In the genomic region with DNA sequence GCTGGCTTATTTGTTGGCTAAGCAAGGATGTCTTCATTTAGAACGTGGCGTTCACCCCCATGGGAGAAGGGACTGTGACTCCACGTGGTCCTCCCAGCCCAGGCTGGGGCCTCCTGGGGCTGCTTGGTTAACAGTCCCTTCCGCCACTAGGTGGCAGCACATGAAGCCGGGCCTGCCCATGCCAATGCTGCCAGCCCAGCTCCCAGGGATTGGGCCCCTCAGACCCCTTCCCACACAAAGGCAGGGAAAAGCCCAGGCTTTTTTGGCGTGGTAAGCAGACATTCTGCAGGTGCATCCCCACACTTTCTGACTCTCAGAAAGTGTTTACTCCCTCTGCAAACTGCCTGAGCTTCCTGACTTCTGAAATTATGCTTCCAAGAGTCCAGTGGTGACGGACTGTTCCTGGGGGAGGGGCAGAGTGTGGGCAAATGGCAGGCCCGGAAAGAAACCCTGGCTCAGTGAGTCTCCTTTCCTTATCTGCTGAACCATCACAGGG, we compare ENCODE assay signal across 8 cellular contexts. TPM values are rescaled to one million over a fixed set of nuclear protein-coding genes. Genes with fewer than 3 reads are reported as not detected.
DNase-seq lines count a peak whose midpoint lies in the region; TF ChIP-seq lines count a peak whose summit lies in the region.

No MANE protein-coding gene starts in this region.

- H3K27me3 ChIP-seq in Peyer's patch (no peaks in the 10 kb centered on the region), suprapubic skin (no peaks in the 10 kb centered on the region)

- no peaks in the 10 kb centered on the region for H3K9me3 ChIP-seq in HEK293 (ENCODE audit: control insufficient read depth, insufficient read depth, low read depth, low read length)
- H3K9me3 ChIP-seq in Peyer's patch: no peaks in the 10 kb centered on the region
- no peaks in the 10 kb centered on the region for H3K9me3 ChIP-seq in suprapubic skin

- TF ChIP-seq POLR2A in Peyer's patch (IDR thresholded peaks at IDR 0.05) (no peak), suprapubic skin (IDR thresholded peaks at IDR 0.05) (no peak)

- POLR2A ChIA-PET in HEK293 (lab: Yijun Ruan, JAX): interaction anchor here (1.1 to 2.2 kb wide), 2 partner anchors 26 to 100 kb away, joined by 4 to 6 read pairs; no protein-coding TSS in a partner anchor

- CTCF ChIA-PET in HEK293 (lab: Yijun Ruan, JAX): interaction anchor here (0.6 to 5.1 kb wide), 45 partner anchors 8 to 1412 kb away, joined by 3 to 128 read pairs (median 5); a partner anchor contains a TSS

- DNase-seq in CD1c-positive myeloid dendritic cell (ENCODE audit: extremely low spot score) (peak; percentile 83), Peyer's patch (peak; percentile 83 to 91 (median 84)), fibroblast of villous mesenchyme (ENCODE audit: low read depth) (peak; percentile 63), nucleus accumbens (lab: John Stamatoyannopoulos, UW) (peak in 45 of 56 donors; percentile 15 to 88 (median 56)), suprapubic skin (ENCODE audit: low spot score in 2 of 2) (peak; percentile 82 to 90), A172 (ENCODE audit: low spot score) (no peak)
- DNase-seq in activated T-helper 1 cell treated with anti-CD3 and anti-CD28 coated beads, Interleukin-2, amount 50 U/mL, for 16 hours (ENCODE audit: low read depth in 1 of 2, low spot score in 1 of 2): peak; percentile 71 to 74

- TF ChIP-seq CTCF in HEK293 (tag by site-specific recombination; IDR thresholded peaks at IDR 0.05): peak; percentile 86
- peak; percentile 73 to 92 (median 81) for TF ChIP-seq CTCF in Peyer's patch (IDR thresholded peaks at IDR 0.05)
- TF ChIP-seq CTCF in fibroblast of villous mesenchyme (IDR thresholded peaks at IDR 0.05; ENCODE audit: insufficient read depth, low read depth, low read length): peak; percentile 93
- TF ChIP-seq CTCF in suprapubic skin (IDR thresholded peaks at IDR 0.05): peak; percentile 66 to 87

- H3K27ac ChIP-seq in HEK293 (ENCODE audit: extremely low read depth, low read depth, low read length): no peak overlapping the region
- no peak overlapping the region for H3K27ac ChIP-seq in Peyer's patch
- no peak overlapping the region for H3K27ac ChIP-seq in suprapubic skin

- no peak for TF ChIP-seq EP300 in suprapubic skin (IDR thresholded peaks at IDR 0.05)

- peaks cover 15% of the 10 kb centered on the region for H3K4me1 ChIP-seq in HEK293 (ENCODE audit: control insufficient read depth, insufficient read depth, low read length)
- H3K4me1 ChIP-seq in Peyer's patch: peaks cover 0 to 48% (median 13%) of the 10 kb centered on the region in 4 donors
- peaks cover 64% of the 10 kb centered on the region for H3K4me1 ChIP-seq in suprapubic skin

- no peak overlapping the region for H3K4me3 ChIP-seq in HEK293 (ENCODE audit: low read depth, low read length)
- H3K4me3 ChIP-seq in Peyer's patch: no peak overlapping the region
- H3K4me3 ChIP-seq in fibroblast of villous mesenchyme (ENCODE audit: low read depth, low read length): no peak overlapping the region
- H3K4me3 ChIP-seq in suprapubic skin: no peak overlapping the region

- H3K36me3 ChIP-seq in HEK293 (ENCODE audit: control insufficient read depth in 2 of 2, insufficient read depth in 1 of 2, low read length in 2 of 2) (peaks cover 13 to 60% of the 10 kb centered on the region in 2 experiments), Peyer's patch (peaks cover 0 to 17% (median 0%) of the 10 kb centered on the region in 3 donors), suprapubic skin (peaks cover 16% of the 10 kb centered on the region)

- WGBS in suprapubic skin: 18% methylated on average over 4 of the region's 8 CpGs

TF ChIP-seq in HEK293, 187 proteins besides CTCF, POLR2A, EP300 and RAD21 (continues in another document):
- no peak for TF ChIP-seq ZNF341 (tag by site-specific recombination; IDR thresholded peaks at IDR 0.05; ENCODE audit: low read depth)
- TF ChIP-seq ZNF549 (tag by site-specific recombination; IDR thresholded peaks at IDR 0.05): no peak
- TF ChIP-seq ZNF335 (tag by site-specific recombination; conservative IDR thresholded peaks at IDR 0.05): no peak
- TF ChIP-seq MZF1 (tag by site-specific recombination; IDR thresholded peaks at IDR 0.05; ENCODE audit: borderline replicate concordance): no peak
- TF ChIP-seq ZEB2 (tag by site-specific recombination; IDR thresholded peaks at IDR 0.05): no peak
- TF ChIP-seq, protein P1, sequence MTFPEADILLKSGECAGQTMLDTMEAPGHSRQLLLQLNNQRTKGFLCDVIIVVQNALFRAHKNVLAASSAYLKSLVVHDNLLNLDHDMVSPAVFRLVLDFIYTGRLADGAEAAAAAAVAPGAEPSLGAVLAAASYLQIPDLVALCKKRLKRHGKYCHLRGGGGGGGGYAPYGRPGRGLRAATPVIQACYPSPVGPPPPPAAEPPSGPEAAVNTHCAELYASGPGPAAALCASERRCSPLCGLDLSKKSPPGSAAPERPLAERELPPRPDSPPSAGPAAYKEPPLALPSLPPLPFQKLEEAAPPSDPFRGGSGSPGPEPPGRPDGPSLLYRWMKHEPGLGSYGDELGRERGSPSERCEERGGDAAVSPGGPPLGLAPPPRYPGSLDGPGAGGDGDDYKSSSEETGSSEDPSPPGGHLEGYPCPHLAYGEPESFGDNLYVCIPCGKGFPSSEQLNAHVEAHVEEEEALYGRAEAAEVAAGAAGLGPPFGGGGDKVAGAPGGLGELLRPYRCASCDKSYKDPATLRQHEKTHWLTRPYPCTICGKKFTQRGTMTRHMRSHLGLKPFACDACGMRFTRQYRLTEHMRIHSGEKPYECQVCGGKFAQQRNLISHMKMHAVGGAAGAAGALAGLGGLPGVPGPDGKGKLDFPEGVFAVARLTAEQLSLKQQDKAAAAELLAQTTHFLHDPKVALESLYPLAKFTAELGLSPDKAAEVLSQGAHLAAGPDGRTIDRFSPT (tag by site-specific recombination; IDR thresholded peaks at IDR 0.05): peak; percentile 89
- peak; percentile 55; the same call in 1 of the 2 replicates for TF ChIP-seq GLIS1 (tag by site-specific recombination; IDR thresholded peaks at IDR 0.05)
- TF ChIP-seq SP2 (tag by site-specific recombination; IDR thresholded peaks at IDR 0.05): no peak
- no peak for TF ChIP-seq ZNF426 (tag by site-specific recombination; IDR thresholded peaks at IDR 0.05)
- TF ChIP-seq, protein P2, sequence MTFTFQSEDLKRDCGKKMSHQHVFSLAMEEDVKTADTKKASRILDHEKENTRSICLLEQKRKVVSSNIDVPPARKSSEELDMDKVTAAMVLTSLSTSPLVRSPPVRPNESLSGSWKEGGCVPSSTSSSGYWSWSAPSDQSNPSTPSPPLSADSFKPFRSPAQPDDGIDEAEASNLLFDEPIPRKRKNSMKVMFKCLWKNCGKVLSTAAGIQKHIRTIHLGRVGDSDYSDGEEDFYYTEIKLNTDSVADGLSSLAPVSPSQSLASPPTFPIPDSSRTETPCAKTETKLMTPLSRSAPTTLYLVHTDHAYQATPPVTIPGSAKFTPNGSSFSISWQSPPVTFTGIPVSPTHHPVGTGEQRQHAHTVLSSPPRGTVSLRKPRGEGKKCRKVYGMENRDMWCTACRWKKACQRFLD (tag by site-specific recombination; IDR thresholded peaks at IDR 0.05): no peak
- TF ChIP-seq ZNF10 (tag by site-specific recombination; IDR thresholded peaks at IDR 0.05): no peak
- TF ChIP-seq ZNF121 (tag by site-specific recombination; IDR thresholded peaks at IDR 0.05): no peak
- no peak for TF ChIP-seq ZNF560 (tag by site-specific recombination; IDR thresholded peaks at IDR 0.05; ENCODE audit: borderline replicate concordance)
- no peak for TF ChIP-seq ZNF548 (tag by site-specific recombination; IDR thresholded peaks at IDR 0.05)
- TF ChIP-seq ZFP41 (tag by site-specific recombination; IDR thresholded peaks at IDR 0.05; ENCODE audit: borderline replicate concordance): no peak
- peak; percentile 78 for TF ChIP-seq GLIS2 (tag by site-specific recombination; IDR thresholded peaks at IDR 0.05)
- 0 out of 2 replicates have a peak, but pooled peaks have one; percentile 25 for TF ChIP-seq ZNF2 (tag by site-specific recombination; IDR thresholded peaks at IDR 0.05)
- no peak for TF ChIP-seq ZNF521 (tag by site-specific recombination; IDR thresholded peaks at IDR 0.05)
- TF ChIP-seq EGR2 (tag by site-specific recombination; IDR thresholded peaks at IDR 0.05; ENCODE audit: low read depth): 0 out of 2 replicates have a peak, but pooled peaks have one; percentile 5
- TF ChIP-seq, protein P3, sequence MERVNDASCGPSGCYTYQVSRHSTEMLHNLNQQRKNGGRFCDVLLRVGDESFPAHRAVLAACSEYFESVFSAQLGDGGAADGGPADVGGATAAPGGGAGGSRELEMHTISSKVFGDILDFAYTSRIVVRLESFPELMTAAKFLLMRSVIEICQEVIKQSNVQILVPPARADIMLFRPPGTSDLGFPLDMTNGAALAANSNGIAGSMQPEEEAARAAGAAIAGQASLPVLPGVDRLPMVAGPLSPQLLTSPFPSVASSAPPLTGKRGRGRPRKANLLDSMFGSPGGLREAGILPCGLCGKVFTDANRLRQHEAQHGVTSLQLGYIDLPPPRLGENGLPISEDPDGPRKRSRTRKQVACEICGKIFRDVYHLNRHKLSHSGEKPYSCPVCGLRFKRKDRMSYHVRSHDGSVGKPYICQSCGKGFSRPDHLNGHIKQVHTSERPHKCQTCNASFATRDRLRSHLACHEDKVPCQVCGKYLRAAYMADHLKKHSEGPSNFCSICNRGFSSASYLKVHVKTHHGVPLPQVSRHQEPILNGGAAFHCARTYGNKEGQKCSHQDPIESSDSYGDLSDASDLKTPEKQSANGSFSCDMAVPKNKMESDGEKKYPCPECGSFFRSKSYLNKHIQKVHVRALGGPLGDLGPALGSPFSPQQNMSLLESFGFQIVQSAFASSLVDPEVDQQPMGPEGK (tag by site-specific recombination; IDR thresholded peaks at IDR 0.05): peak; percentile 74
- no peak for TF ChIP-seq RBAK (tag by site-specific recombination; IDR thresholded peaks at IDR 0.05)
- TF ChIP-seq ZNF24 (tag by site-specific recombination; IDR thresholded peaks at IDR 0.05): no peak

RNA-seq across cellular contexts. Expression of a gene that starts 3.1 kb away (rescaled TPM):
- total RNA-seq in Peyer's patch (10 to 100 TPM in 2 of 4 donors, 1 to 10 TPM in 2; 7.0 to 35.5 (median 10.7) TPM), fibroblast of villous mesenchyme (57.7 and 66.5 TPM in 2 replicates), suprapubic skin (10 to 100 TPM; 11.5 to 31.4 (median 22.1) TPM)
- total RNA-seq in A172 (2014; rRNA removed; shearing (Covaris generic)): 20.1 and 20.9 TPM in 2 replicates

RNA-seq across cellular contexts. Expression of a gene that starts 25.1 kb away (rescaled TPM):
- 1 to 10 TPM in 2 of 4 donors, under 1 TPM in 2; 0.53 to 2.8 (median 1.1) TPM for total RNA-seq in Peyer's patch
- total RNA-seq in fibroblast of villous mesenchyme: 0.64 and 0.86 TPM in 2 replicates
- 1 to 10 TPM; 1.0 to 2.4 (median 2.1) TPM for total RNA-seq in suprapubic skin
- total RNA-seq in A172 (2014; rRNA removed; shearing (Covaris generic)): 1.9 and 2.7 TPM in 2 replicates
